1 cellular context compared by ENCODE assay signal in genomic region chr3:101676765-101677435, GRCh38.
TF ChIP-seq lines count a peak whose summit lies in the region.

Gene ZBTB11, minus strand, starts transcription at chr3:101677132. Its CDS starts 218 bp downstream, at chr3:101676914.

TF ChIP-seq in K562, 482 proteins besides CTCF, POLR2A, EP300 and RAD21 (continued from another document and continues in another):
- no peak for TF ChIP-seq GTF3C2 (IDR thresholded peaks at IDR 0.05; ENCODE audit: borderline replicate concordance, extremely low read depth, insufficient read length)
- no peak for TF ChIP-seq THAP7 (CRISPR knock-in tag; IDR thresholded peaks at IDR 0.05)
- TF ChIP-seq STAT6 (CRISPR knock-in tag; IDR thresholded peaks at IDR 0.05) = no peak
- no peak for TF ChIP-seq ZNF75A (CRISPR knock-in tag; IDR thresholded peaks at IDR 0.05)
- no peak; the same call in 1 of the 2 replicates for TF ChIP-seq PML (IDR thresholded peaks at IDR 0.05; ENCODE audit: low read length)
- no peak for TF ChIP-seq TCFL5 (CRISPR knock-in tag; conservative IDR thresholded peaks at IDR 0.05)
- TF ChIP-seq E2F1 (CRISPR knock-in tag; IDR thresholded peaks at IDR 0.05) = 0 out of 2 replicates have a peak, but pooled peaks have one; percentile 21
- no peak for TF ChIP-seq KLF16 (IDR thresholded peaks at IDR 0.05)
- TF ChIP-seq ZNF318 (IDR thresholded peaks at IDR 0.05; ENCODE audit: borderline replicate concordance in 1 of 2, low read depth in 1 of 2) = no peak
- peak in 1 of 2 experiments; percentile 21; a peak in 1 of 4 replicates for TF ChIP-seq HDAC1 (IDR thresholded peaks at IDR 0.05)
- peak; percentile 88 for TF ChIP-seq ATF3 (IDR thresholded peaks at IDR 0.05)
- TF ChIP-seq ATF3 (CRISPR knock-in tag; conservative IDR thresholded peaks at IDR 0.05) = no peak
- no peak for TF ChIP-seq DMBX1 (CRISPR knock-in tag; IDR thresholded peaks at IDR 0.05; ENCODE audit: borderline replicate concordance)
- no peak for TF ChIP-seq ZNF695 (CRISPR knock-in tag; IDR thresholded peaks at IDR 0.05)
- no peak for TF ChIP-seq ZNF282 (CRISPR knock-in tag; IDR thresholded peaks at IDR 0.05)
- TF ChIP-seq PTTG1 (tag; IDR thresholded peaks at IDR 0.05; ENCODE audit: low read depth) = no peak
- TF ChIP-seq SMAD4 (CRISPR knock-in tag; conservative IDR thresholded peaks at IDR 0.05) = no peak; the same call in 1 of the 2 replicates
- TF ChIP-seq HOMEZ (CRISPR knock-in tag; IDR thresholded peaks at IDR 0.05) = no peak
- TF ChIP-seq ZNF707 (CRISPR knock-in tag; conservative IDR thresholded peaks at IDR 0.05) = no peak
- TF ChIP-seq ZEB2 (IDR thresholded peaks at IDR 0.05) = peak; percentile 80; the same call in 1 of the 2 replicates
- no peak for TF ChIP-seq HMGXB4 (CRISPR knock-in tag; IDR thresholded peaks at IDR 0.05)
- no peak for TF ChIP-seq RNF219 (CRISPR knock-in tag; IDR thresholded peaks at IDR 0.05)
- peak; percentile 81 for TF ChIP-seq NFYB (IDR thresholded peaks at IDR 0.05; ENCODE audit: extremely low read depth, insufficient read length)
- TF ChIP-seq ZNF143 (CRISPR knock-in tag; IDR thresholded peaks at IDR 0.05) = no peak
- TF ChIP-seq CCNT2 (IDR thresholded peaks at IDR 0.05; ENCODE audit: borderline replicate concordance, extremely low read depth, insufficient read length, low read depth, low read length) = no peak
- TF ChIP-seq SAP30 (IDR thresholded peaks at IDR 0.05; ENCODE audit: borderline replicate concordance, insufficient read depth, low read depth, low read length, poor library complexity, severe bottlenecking) = no peak
- no peak for TF ChIP-seq ZBTB34 (CRISPR knock-in tag; IDR thresholded peaks at IDR 0.05)
- TF ChIP-seq SRSF1 (IDR thresholded peaks at IDR 0.05; ENCODE audit: low read depth, low read length) = no peak
- TF ChIP-seq FOXM1 (IDR thresholded peaks at IDR 0.05; ENCODE audit: low read depth) = no peak
- no peak for TF ChIP-seq FOXM1 (CRISPR knock-in tag; IDR thresholded peaks at IDR 0.05; ENCODE audit: low read depth)
- TF ChIP-seq RB1 (IDR thresholded peaks at IDR 0.05; ENCODE audit: low read depth) = peak; percentile 35; the same call in 1 of the 2 replicates
- TF ChIP-seq ZNF780A (CRISPR knock-in tag; IDR thresholded peaks at IDR 0.05) = no peak
